ENCODE assay signal across 8 cellular contexts in genomic region chr16:54193656-54194007, GRCh38.
DNase-seq lines count a peak whose midpoint lies in the region; ATAC-seq and TF ChIP-seq lines count a peak whose summit lies in the region.

No MANE protein-coding gene starts in this region.

- peak overlapping the region in 1 of 2 donors; percentile 26 for H3K4me3 ChIP-seq in right atrium auricular region

- no peaks in the 10 kb centered on the region for H3K36me3 ChIP-seq in right atrium auricular region

- TF ChIP-seq CTCF in right atrium auricular region (IDR thresholded peaks at IDR 0.05) = peak; percentile 71 to 89

- peak; percentile 89 for ATAC-seq in GM21381 (IDR thresholded peaks at IDR 0.05; ENCODE audit: unreplicated experiment)

- H3K4me1 ChIP-seq in right atrium auricular region = peaks cover 0 to 14% of the 10 kb centered on the region in 2 donors

- peak overlapping the region; percentile 55 for H3K27ac ChIP-seq in angular gyrus (ENCODE audit: low read depth, low read length)
- H3K27ac ChIP-seq in right atrium auricular region = peak overlapping the region; percentile 64 to 77

- H3K9me3 ChIP-seq in right atrium auricular region = peaks cover 0 to 10% of the 10 kb centered on the region in 2 donors

- peak; percentile 65 for DNase-seq in EH (ENCODE audit: low read depth)
- peak; percentile 66 for DNase-seq in HK-2 (ENCODE audit: unreplicated experiment)
- DNase-seq in NCI-H82 (lab: John Stamatoyannopoulos, UW) = peak; percentile 69
- DNase-seq in right atrium auricular region (ENCODE audit: low spot score) = peak; percentile 80
- DNase-seq in renal cortical epithelial cell (ENCODE audit: low read depth) = peak; percentile 51
- DNase-seq in NCI-H1930 (lab: John Stamatoyannopoulos, UW) = no peak

- no peaks in the 10 kb centered on the region for H3K27me3 ChIP-seq in right atrium auricular region

Comparison
In these comparisons a context has a peak if more than half of its experiments do, and no peak if none do; other contexts are left out.
1. DNase-seq: peak in EH (single experiment), HK-2 (single experiment), NCI-H82 (single experiment), right atrium auricular region (single experiment) and renal cortical epithelial cell (single experiment); none in NCI-H1930 (0 of 2).